In genomic region chr6:33602180-33602579, GRCh38 we compare ENCODE assay signal across 27 cellular contexts.
"Had no signal": no experiment of that assay in that cellular context is flagged by ENCODE, and none has a peak within 500 bp of the region (broad histone marks: within the 10 kb centered on the region; RNA-seq: fewer than 3 reads in every experiment).

No MANE protein-coding gene starts in this region.

- H3K9me3 ChIP-seq: adrenal gland, MG63 had no signal

- H3K36me3 Mint-ChIP-seq: activated naive CD8-positive, alpha-beta T cell treated with anti-CD3 and anti-CD28 coated beads, Interleukin-2, amount 10 ng/mL, durations not matched to agents 7 days and 5 days; T-cell had no signal

- H3K27me3 ChIP-seq: adrenal gland, MG63 had no signal

- FAIRE-seq: HepG2, RCC 7860, TTC549 had no signal

- H3K36me3 ChIP-seq: adrenal gland, MG63 had no signal

- H3K27ac Mint-ChIP-seq: activated CD8-positive, alpha-beta T cell treated with anti-CD3 and anti-CD28 coated beads, Interleukin-2, amount 10 ng/mL, durations not matched to agents 7 days and 5 days; activated naive CD8-positive, alpha-beta T cell treated with anti-CD3 and anti-CD28 coated beads, Interleukin-2, amount 10 ng/mL, durations not matched to agents 7 days and 5 days; T-cell had no signal

- H3K4me3 Mint-ChIP-seq: activated CD8-positive, alpha-beta T cell treated with anti-CD3 and anti-CD28 coated beads, Interleukin-2, amount 10 ng/mL, durations not matched to agents 7 days and 5 days; activated naive CD8-positive, alpha-beta T cell treated with anti-CD3 and anti-CD28 coated beads, Interleukin-2, amount 10 ng/mL, durations not matched to agents 7 days and 5 days; T-cell had no signal

- H3K9me3 Mint-ChIP-seq: activated naive CD8-positive, alpha-beta T cell treated with anti-CD3 and anti-CD28 coated beads, Interleukin-2, amount 10 ng/mL, durations not matched to agents 7 days and 5 days had no signal

- H3K4me3 ChIP-seq: adrenal gland, MG63 had no signal

- ATAC-seq: activated CD8-positive, alpha-beta T cell treated with anti-CD3 and anti-CD28 coated beads, Interleukin-2, amount 10 ng/mL, durations not matched to agents 7 days and 5 days; HepG2; T-cell had no signal

- DNase-seq: activated CD4-positive, CD25-positive, alpha-beta regulatory T cell; activated CD8-positive, alpha-beta memory T cell treated with anti-CD3 and anti-CD28 coated beads, Interleukin-2, amount 50 U/mL, for 48 hours; activated CD8-positive, alpha-beta T cell treated with anti-CD3 and anti-CD28 coated beads, Interleukin-2, amount 10 ng/mL, durations not matched to agents 7 days and 5 days; activated naive CD4-positive, alpha-beta T cell treated with anti-CD3 and anti-CD28 coated beads, Interleukin-2, amount 50 U/mL, for 16 hours; activated naive CD8-positive, alpha-beta T cell treated with anti-CD3 and anti-CD28 coated beads, Interleukin-2, amount 10 ng/mL, durations not matched to agents 7 days and 5 days; activated T-cell treated with anti-CD3 and anti-CD28 coated beads, Interleukin-2, amount 50 U/mL, for 1 hour; anterior cingulate cortex; caudate nucleus; MG63; MV-4-11; NCI-H1092 treated with DMSO at 0.1 percent for 48 hours; NCI-H1417 treated with DMSO at 0.1 percent for 48 hours; NCI-H1694; NCI-H2029; NCI-H2107; NCI-H2171 treated with DMSO at 0.1 percent for 48 hours; NCI-H226; NCI-H69; SIG-M5; T-cell; T-helper 2 cell; T1000 had no signal

- H3K27ac ChIP-seq: adrenal gland, VCaP had no signal
